ENCODE assay signal across 17 cellular contexts in genomic region chr1:166221316-166221715, GRCh38.
"Had no signal": no experiment of that assay in that cellular context is flagged by ENCODE, and none has a peak within 500 bp of the region (broad histone marks: within the 10 kb centered on the region; RNA-seq: fewer than 3 reads in every experiment).

No MANE protein-coding gene starts in this region.

- H3K27ac Mint-ChIP-seq: activated naive CD8-positive, alpha-beta T cell treated with anti-CD3 and anti-CD28 coated beads for 36 hours; type B pancreatic cell had no signal

- H3K27me3 ChIP-seq: body of pancreas, gastrocnemius medialis, heart left ventricle, right lobe of liver had no signal

- H3K27me3 Mint-ChIP-seq: type B pancreatic cell had no signal

- H3K4me1 Mint-ChIP-seq: activated naive CD8-positive, alpha-beta T cell treated with anti-CD3 and anti-CD28 coated beads for 36 hours had no signal

- H3K4me1 ChIP-seq: body of pancreas, gastrocnemius medialis, heart left ventricle, lower lobe of right lung, psoas muscle, right lobe of liver had no signal

- DNase-seq: activated CD4-positive, alpha-beta T cell treated with anti-CD3 and anti-CD28 coated beads, Interleukin-2, amount 50 U/mL, for 1 hour; activated CD8-positive, alpha-beta memory T cell treated with anti-CD3 and anti-CD28 coated beads for 24 hours; activated gamma-delta T cell treated with Interleukin-2 at 50 U/mL for 16 hours; activated naive CD8-positive, alpha-beta T cell treated with anti-CD3 and anti-CD28 coated beads for 36 hours; amygdala; body of pancreas; caudate nucleus; erythroblast; gastrocnemius medialis; heart left ventricle; left cardiac atrium; lower lobe of right lung; psoas muscle; right lobe of liver; stimulated activated naive CD8-positive, alpha-beta T cell treated with anti-CD3 and anti-CD28 coated beads, Interleukin-15, Interleukin-2, amounts not matched to agents 100 U/mL and 50 U/mL, for 24 hours had no signal

- H3K9me3 Mint-ChIP-seq: type B pancreatic cell had no signal

- H3K36me3 ChIP-seq: gastrocnemius medialis, heart left ventricle, lower lobe of right lung, right lobe of liver had no signal

- H3K4me3 ChIP-seq: body of pancreas, gastrocnemius medialis, heart left ventricle, lower lobe of right lung, psoas muscle, right lobe of liver had no signal

- ATAC-seq: activated CD4-positive, CD25-positive, alpha-beta regulatory T cell treated with anti-CD3 and anti-CD28 coated beads, Interleukin-2, amount 50 U/mL, for 24 hours; body of pancreas; gastrocnemius medialis; heart left ventricle; left cardiac atrium; lower lobe of right lung; psoas muscle; right lobe of liver; stimulated activated naive CD8-positive, alpha-beta T cell treated with anti-CD3 and anti-CD28 coated beads, Interleukin-15, Interleukin-2, amounts not matched to agents 100 U/mL and 50 U/mL, for 24 hours had no signal

- H3K9me3 ChIP-seq: body of pancreas, gastrocnemius medialis had no signal

- H3K4me3 Mint-ChIP-seq: activated naive CD8-positive, alpha-beta T cell treated with anti-CD3 and anti-CD28 coated beads for 36 hours; type B pancreatic cell had no signal

- H3K36me3 Mint-ChIP-seq: type B pancreatic cell had no signal

- H3K27ac ChIP-seq: body of pancreas, gastrocnemius medialis, heart left ventricle, lower lobe of right lung, psoas muscle, right lobe of liver had no signal
